In the genomic region with DNA sequence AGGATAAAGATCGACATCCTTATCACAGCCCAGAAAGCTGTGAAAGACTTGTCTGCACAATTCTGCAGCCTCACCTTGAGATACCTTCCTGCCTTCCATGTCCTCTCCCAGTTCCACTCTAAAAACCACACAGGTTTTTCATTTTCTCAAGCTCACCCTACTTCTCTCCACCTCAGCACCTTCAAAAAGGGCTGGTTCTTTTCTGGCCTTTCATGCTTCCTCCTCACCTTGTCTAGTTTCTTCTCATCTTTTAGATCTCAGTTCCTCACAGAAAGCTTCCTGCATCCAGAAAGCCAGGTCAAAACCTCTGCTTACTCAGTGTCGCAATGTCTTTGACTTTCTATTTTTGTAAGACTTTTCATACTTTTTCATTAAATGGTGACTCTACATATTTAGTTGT, we compare ENCODE assay signal across 1 cellular context.
TF ChIP-seq lines count a peak whose summit lies in the region.

No MANE protein-coding gene starts in this region.

TF ChIP-seq in GM12878, 131 proteins besides CTCF, POLR2A, EP300 and RAD21 (continued from another document):
- TF ChIP-seq TARDBP (IDR thresholded peaks at IDR 0.05; ENCODE audit: borderline replicate concordance) (no peak), NFXL1 (IDR thresholded peaks at IDR 0.05; ENCODE audit: borderline replicate concordance) (no peak), IKZF1 (conservative IDR thresholded peaks at IDR 0.05) (peak; percentile 33; the same call in 1 of the 2 replicates), EED (IDR thresholded peaks at IDR 0.05; ENCODE audit: low read depth) (0 out of 2 replicates have a peak, but pooled peaks have one; percentile 22), REST (IDR thresholded peaks at IDR 0.05; ENCODE audit: low read depth, low read length) (no peak), POLR2AphosphoS2 (IDR thresholded peaks at IDR 0.05; ENCODE audit: low read depth, low read length) (no peak), CREB1 (IDR thresholded peaks at IDR 0.05; ENCODE audit: low read depth) (no peak), MXI1 (IDR thresholded peaks at IDR 0.05; ENCODE audit: low read depth, low read length) (no peak), NKRF (conservative IDR thresholded peaks at IDR 0.05) (no peak), NFIC (IDR thresholded peaks at IDR 0.05; ENCODE audit: low read depth, low read length) (peak; percentile 40; the same call in 1 of the 2 replicates), SRF (IDR thresholded peaks at IDR 0.05; ENCODE audit: low read depth in 2 of 2, low read length in 2 of 2) (no peak), MEF2A (IDR thresholded peaks at IDR 0.05; ENCODE audit: insufficient read depth, low read depth, low read length) (0 out of 2 replicates have a peak, but pooled peaks have one; percentile 46), SKIL (IDR thresholded peaks at IDR 0.05; ENCODE audit: low read depth, poor library complexity, severe bottlenecking) (no peak), SPI1 (IDR thresholded peaks at IDR 0.05; ENCODE audit: borderline replicate concordance, insufficient read depth, low read depth, low read length) (peak; percentile 81; the same call in 1 of the 2 replicates), BCL11A (IDR thresholded peaks at IDR 0.05; ENCODE audit: low read depth, low read length) (no peak), RFX5 (IDR thresholded peaks at IDR 0.05; ENCODE audit: low read depth, low read length) (no peak), IKZF2 (IDR thresholded peaks at IDR 0.05) (peak; percentile 13 to 34; a peak in 2 of 4 replicates), BHLHE40 (IDR thresholded peaks at IDR 0.05; ENCODE audit: borderline replicate concordance in 1 of 2, low read depth in 2 of 2, low read length in 1 of 2) (no peak), ZNF384 (IDR thresholded peaks at IDR 0.05; ENCODE audit: borderline replicate concordance, low read depth, low read length) (no peak), ZSCAN29 (IDR thresholded peaks at IDR 0.05) (no peak), E2F8 (IDR thresholded peaks at IDR 0.05; ENCODE audit: low read depth, partially characterized antibody) (no peak), PAX5 (IDR thresholded peaks at IDR 0.05; ENCODE audit: borderline replicate concordance, low read depth, low read length) (no peak), BACH1 (IDR thresholded peaks at IDR 0.05; ENCODE audit: borderline replicate concordance) (no peak), DPF2 (IDR thresholded peaks at IDR 0.05) (no peak)
- TF ChIP-seq, protein P1, sequence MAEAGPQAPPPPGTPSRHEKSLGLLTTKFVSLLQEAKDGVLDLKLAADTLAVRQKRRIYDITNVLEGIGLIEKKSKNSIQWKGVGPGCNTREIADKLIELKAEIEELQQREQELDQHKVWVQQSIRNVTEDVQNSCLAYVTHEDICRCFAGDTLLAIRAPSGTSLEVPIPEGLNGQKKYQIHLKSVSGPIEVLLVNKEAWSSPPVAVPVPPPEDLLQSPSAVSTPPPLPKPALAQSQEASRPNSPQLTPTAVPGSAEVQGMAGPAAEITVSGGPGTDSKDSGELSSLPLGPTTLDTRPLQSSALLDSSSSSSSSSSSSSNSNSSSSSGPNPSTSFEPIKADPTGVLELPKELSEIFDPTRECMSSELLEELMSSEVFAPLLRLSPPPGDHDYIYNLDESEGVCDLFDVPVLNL (IDR thresholded peaks at IDR 0.05; ENCODE audit: low read depth, low read length) = no peak
- TF ChIP-seq, protein P2, sequence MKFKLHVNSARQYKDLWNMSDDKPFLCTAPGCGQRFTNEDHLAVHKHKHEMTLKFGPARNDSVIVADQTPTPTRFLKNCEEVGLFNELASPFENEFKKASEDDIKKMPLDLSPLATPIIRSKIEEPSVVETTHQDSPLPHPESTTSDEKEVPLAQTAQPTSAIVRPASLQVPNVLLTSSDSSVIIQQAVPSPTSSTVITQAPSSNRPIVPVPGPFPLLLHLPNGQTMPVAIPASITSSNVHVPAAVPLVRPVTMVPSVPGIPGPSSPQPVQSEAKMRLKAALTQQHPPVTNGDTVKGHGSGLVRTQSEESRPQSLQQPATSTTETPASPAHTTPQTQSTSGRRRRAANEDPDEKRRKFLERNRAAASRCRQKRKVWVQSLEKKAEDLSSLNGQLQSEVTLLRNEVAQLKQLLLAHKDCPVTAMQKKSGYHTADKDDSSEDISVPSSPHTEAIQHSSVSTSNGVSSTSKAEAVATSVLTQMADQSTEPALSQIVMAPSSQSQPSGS (IDR thresholded peaks at IDR 0.05; ENCODE audit: low read length) = peak; percentile 70; the same call in 1 of the 2 replicates
- TF ChIP-seq, protein P3, sequence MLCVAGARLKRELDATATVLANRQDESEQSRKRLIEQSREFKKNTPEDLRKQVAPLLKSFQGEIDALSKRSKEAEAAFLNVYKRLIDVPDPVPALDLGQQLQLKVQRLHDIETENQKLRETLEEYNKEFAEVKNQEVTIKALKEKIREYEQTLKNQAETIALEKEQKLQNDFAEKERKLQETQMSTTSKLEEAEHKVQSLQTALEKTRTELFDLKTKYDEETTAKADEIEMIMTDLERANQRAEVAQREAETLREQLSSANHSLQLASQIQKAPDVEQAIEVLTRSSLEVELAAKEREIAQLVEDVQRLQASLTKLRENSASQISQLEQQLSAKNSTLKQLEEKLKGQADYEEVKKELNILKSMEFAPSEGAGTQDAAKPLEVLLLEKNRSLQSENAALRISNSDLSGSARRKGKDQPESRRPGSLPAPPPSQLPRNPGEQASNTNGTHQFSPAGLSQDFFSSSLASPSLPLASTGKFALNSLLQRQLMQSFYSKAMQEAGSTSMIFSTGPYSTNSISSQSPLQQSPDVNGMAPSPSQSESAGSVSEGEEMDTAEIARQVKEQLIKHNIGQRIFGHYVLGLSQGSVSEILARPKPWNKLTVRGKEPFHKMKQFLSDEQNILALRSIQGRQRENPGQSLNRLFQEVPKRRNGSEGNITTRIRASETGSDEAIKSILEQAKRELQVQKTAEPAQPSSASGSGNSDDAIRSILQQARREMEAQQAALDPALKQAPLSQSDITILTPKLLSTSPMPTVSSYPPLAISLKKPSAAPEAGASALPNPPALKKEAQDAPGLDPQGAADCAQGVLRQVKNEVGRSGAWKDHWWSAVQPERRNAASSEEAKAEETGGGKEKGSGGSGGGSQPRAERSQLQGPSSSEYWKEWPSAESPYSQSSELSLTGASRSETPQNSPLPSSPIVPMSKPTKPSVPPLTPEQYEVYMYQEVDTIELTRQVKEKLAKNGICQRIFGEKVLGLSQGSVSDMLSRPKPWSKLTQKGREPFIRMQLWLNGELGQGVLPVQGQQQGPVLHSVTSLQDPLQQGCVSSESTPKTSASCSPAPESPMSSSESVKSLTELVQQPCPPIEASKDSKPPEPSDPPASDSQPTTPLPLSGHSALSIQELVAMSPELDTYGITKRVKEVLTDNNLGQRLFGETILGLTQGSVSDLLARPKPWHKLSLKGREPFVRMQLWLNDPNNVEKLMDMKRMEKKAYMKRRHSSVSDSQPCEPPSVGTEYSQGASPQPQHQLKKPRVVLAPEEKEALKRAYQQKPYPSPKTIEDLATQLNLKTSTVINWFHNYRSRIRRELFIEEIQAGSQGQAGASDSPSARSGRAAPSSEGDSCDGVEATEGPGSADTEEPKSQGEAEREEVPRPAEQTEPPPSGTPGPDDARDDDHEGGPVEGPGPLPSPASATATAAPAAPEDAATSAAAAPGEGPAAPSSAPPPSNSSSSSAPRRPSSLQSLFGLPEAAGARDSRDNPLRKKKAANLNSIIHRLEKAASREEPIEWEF (IDR thresholded peaks at IDR 0.05; ENCODE audit: insufficient replicate concordance, low read depth, low read length) = no peak
- TF ChIP-seq, protein P4, sequence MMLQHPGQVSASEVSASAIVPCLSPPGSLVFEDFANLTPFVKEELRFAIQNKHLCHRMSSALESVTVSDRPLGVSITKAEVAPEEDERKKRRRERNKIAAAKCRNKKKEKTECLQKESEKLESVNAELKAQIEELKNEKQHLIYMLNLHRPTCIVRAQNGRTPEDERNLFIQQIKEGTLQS (IDR thresholded peaks at IDR 0.05; ENCODE audit: borderline replicate concordance, extremely low read depth, low read depth, low read length) = no peak
